ENCODE assay signal across 15 cellular contexts in genomic region chr11:62885137-62885536, GRCh38. TPM values are rescaled to one million over a fixed set of nuclear protein-coding genes. Genes with fewer than 3 reads are reported as not detected.
DNase-seq lines count a peak whose midpoint lies in the region; ATAC-seq and TF ChIP-seq lines count a peak whose summit lies in the region.
"Had no signal": no experiment of that assay in that cellular context is flagged by ENCODE, and none has a peak within 500 bp of the region (broad histone marks: within the 10 kb centered on the region; RNA-seq: fewer than 3 reads in every experiment).

No MANE protein-coding gene starts in this region.

- H3K9me3 Mint-ChIP-seq in stimulated activated naive CD8-positive, alpha-beta T cell treated with anti-CD3 and anti-CD28 coated beads, Interleukin-15, Interleukin-2, amounts not matched to agents 100 ng/mL and 50 ng/mL, for 24 hours = no peaks in the 10 kb centered on the region
- no peaks in the 10 kb centered on the region for H3K9me3 Mint-ChIP-seq in activated naive CD8-positive, alpha-beta T cell (ENCODE audit: low read depth)
- H3K9me3 Mint-ChIP-seq in glutamatergic neuron (ENCODE audit: unreplicated experiment) = peaks cover 25% of the 10 kb centered on the region

- H3K36me3 ChIP-seq in upper lobe of right lung (peaks cover 74% of the 10 kb centered on the region), tibial artery (peaks cover 69 to 77% (median 74%) of the 10 kb centered on the region in 3 donors), stomach (peaks cover 61 to 80% (median 76%) of the 10 kb centered on the region in 4 donors)

- no peak overlapping the region for H3K27ac ChIP-seq in upper lobe of right lung
- peak overlapping the region in 1 of 2 donors; percentile 20 for H3K27ac ChIP-seq in tibial artery
- H3K27ac ChIP-seq in stomach = no peak overlapping the region
- H3K27ac ChIP-seq: pancreas had no signal

- H3K4me1 ChIP-seq in upper lobe of right lung = peaks cover 56% of the 10 kb centered on the region
- peaks cover 0 to 56% (median 41%) of the 10 kb centered on the region in 4 donors for H3K4me1 ChIP-seq in tibial artery
- H3K4me1 ChIP-seq in stomach = peaks cover 27 to 85% (median 58%) of the 10 kb centered on the region in 4 donors

- H3K27me3 ChIP-seq in upper lobe of right lung (no peaks in the 10 kb centered on the region), tibial artery (no peaks in the 10 kb centered on the region), stomach (no peaks in the 10 kb centered on the region)
- H3K27me3 ChIP-seq: esophagus squamous epithelium, pancreas had no signal

- no peak for ATAC-seq in stimulated activated naive CD8-positive, alpha-beta T cell treated with anti-CD3 and anti-CD28 coated beads, Interleukin-15, Interleukin-2, amounts not matched to agents 100 U/mL and 50 U/mL, for 24 hours
- no peak for ATAC-seq in upper lobe of right lung
- ATAC-seq: pancreas had no signal

- no peak for DNase-seq in stimulated activated naive CD8-positive, alpha-beta T cell treated with anti-CD3 and anti-CD28 coated beads, Interleukin-15, Interleukin-2, amounts not matched to agents 100 U/mL and 50 U/mL, for 24 hours
- no peak for DNase-seq in glutamatergic neuron
- no peak for DNase-seq in upper lobe of right lung
- DNase-seq in tibial artery = no peak
- no peak for DNase-seq in stomach
- DNase-seq in ACHN = no peak
- DNase-seq: CD4-positive, alpha-beta memory T cell; esophagus squamous epithelium; kidney glomerular epithelial cell; pancreas had no signal

- H3K27ac Mint-ChIP-seq in stimulated activated naive CD8-positive, alpha-beta T cell treated with anti-CD3 and anti-CD28 coated beads, Interleukin-15, Interleukin-2, amounts not matched to agents 100 ng/mL and 50 ng/mL, for 24 hours = peak overlapping the region; percentile 50
- peak overlapping the region; percentile 68 for H3K27ac Mint-ChIP-seq in activated naive CD8-positive, alpha-beta T cell
- peak overlapping the region; percentile 52 for H3K27ac Mint-ChIP-seq in glutamatergic neuron (ENCODE audit: unreplicated experiment)

- in situ Hi-C loops in ACHN (cut with HindIII; ENCODE audit: low pct_ligation_motif_present, low pct_unique_long_range_greater_than_20kb, low sequenced_read_pairs) = no loop called here

- no peak for TF ChIP-seq EP300 in stomach (IDR thresholded peaks at IDR 0.05)

- 74 to 93% (median 85%) methylated on average over 6 of the region's 6 CpGs for WGBS in stomach, 5 donors

- H3K27me3 Mint-ChIP-seq in stimulated activated naive CD8-positive, alpha-beta T cell treated with anti-CD3 and anti-CD28 coated beads, Interleukin-15, Interleukin-2, amounts not matched to agents 100 ng/mL and 50 ng/mL, for 24 hours = no peaks in the 10 kb centered on the region
- H3K27me3 Mint-ChIP-seq in activated naive CD8-positive, alpha-beta T cell = no peaks in the 10 kb centered on the region
- peaks cover 16% of the 10 kb centered on the region for H3K27me3 Mint-ChIP-seq in glutamatergic neuron (ENCODE audit: unreplicated experiment)
- H3K27me3 Mint-ChIP-seq: CD4-positive, alpha-beta memory T cell had no signal

- H3K36me3 Mint-ChIP-seq in stimulated activated naive CD8-positive, alpha-beta T cell treated with anti-CD3 and anti-CD28 coated beads, Interleukin-15, Interleukin-2, amounts not matched to agents 100 ng/mL and 50 ng/mL, for 24 hours (ENCODE audit: low read depth) = peaks cover 94% of the 10 kb centered on the region
- H3K36me3 Mint-ChIP-seq in activated naive CD8-positive, alpha-beta T cell = peaks cover 36% of the 10 kb centered on the region
- H3K36me3 Mint-ChIP-seq in glutamatergic neuron (ENCODE audit: unreplicated experiment) = peaks cover 9% of the 10 kb centered on the region

- intact Hi-C loops in upper lobe of right lung (cut with DNase I) = no loop called here
- intact Hi-C loops in tibial artery (cut with DNase I; ENCODE audit: low total_unique reads) = no loop called here
- intact Hi-C loops in stomach (cut with DNase I; ENCODE audit: low total_unique reads) = no loop called here

- H3K9me3 ChIP-seq in upper lobe of right lung (no peaks in the 10 kb centered on the region), tibial artery (no peaks in the 10 kb centered on the region), stomach (no peaks in the 10 kb centered on the region)
- H3K9me3 ChIP-seq: esophagus squamous epithelium, pancreas had no signal

- H3K4me3 Mint-ChIP-seq in stimulated activated naive CD8-positive, alpha-beta T cell treated with anti-CD3 and anti-CD28 coated beads, Interleukin-15, Interleukin-2, amounts not matched to agents 100 ng/mL and 50 ng/mL, for 24 hours = peak overlapping the region; percentile 71
- peak overlapping the region; percentile 80 for H3K4me3 Mint-ChIP-seq in activated naive CD8-positive, alpha-beta T cell
- H3K4me3 Mint-ChIP-seq in glutamatergic neuron (ENCODE audit: unreplicated experiment) = peak overlapping the region; percentile 70

- no peak for TF ChIP-seq POLR2A in stomach (IDR thresholded peaks at IDR 0.05)

- no peak for TF ChIP-seq CTCF in glutamatergic neuron (IDR thresholded peaks at IDR 0.05; ENCODE audit: partially characterized antibody, unreplicated experiment)
- no peak for TF ChIP-seq CTCF in upper lobe of right lung (IDR thresholded peaks at IDR 0.05)
- TF ChIP-seq CTCF in tibial artery (IDR thresholded peaks at IDR 0.05) = no peak
- TF ChIP-seq CTCF in stomach (IDR thresholded peaks at IDR 0.05) = no peak

- H3K4me3 ChIP-seq in upper lobe of right lung (peak overlapping the region; percentile 3), tibial artery (no peak overlapping the region), stomach (peak overlapping the region in 1 of 4 donors; percentile 28)
- H3K4me3 ChIP-seq: pancreas had no signal

- peaks cover 64% of the 10 kb centered on the region for H3K4me1 Mint-ChIP-seq in stimulated activated naive CD8-positive, alpha-beta T cell treated with anti-CD3 and anti-CD28 coated beads, Interleukin-15, Interleukin-2, amounts not matched to agents 100 ng/mL and 50 ng/mL, for 24 hours (ENCODE audit: low read depth)
- peaks cover 44% of the 10 kb centered on the region for H3K4me1 Mint-ChIP-seq in activated naive CD8-positive, alpha-beta T cell (ENCODE audit: low read depth)
- H3K4me1 Mint-ChIP-seq in glutamatergic neuron (ENCODE audit: low read depth, unreplicated experiment) = peaks cover 21% of the 10 kb centered on the region

RNA-seq across cellular contexts. Expression of gene SLC3A2, which starts 4.4 kb away (rescaled TPM):
- 221 TPM for total RNA-seq in glutamatergic neuron (ENCODE audit: unreplicated experiment)
- 255 TPM for total RNA-seq in upper lobe of right lung
- 100 to 1,000 TPM in 4 of 5 donors, 10 to 100 TPM in 1; 70.7 to 255 (median 141) TPM for total RNA-seq in stomach
- 100 to 1,000 TPM in 1 of 3 donors, 10 to 100 TPM in 2; 36.0 to 176 (median 51.6) TPM for polyA plus RNA-seq in stomach

RNA-seq across cellular contexts. Expression of gene CHRM1, which starts 36.0 kb away (rescaled TPM):
- total RNA-seq in glutamatergic neuron (ENCODE audit: unreplicated experiment) (not detected), upper lobe of right lung (4.7 TPM), stomach (10 to 100 TPM in 1 of 5 donors, 1 to 10 TPM in 2, under 1 TPM in 1, not detected in 1; 0.73 to 19.4 (median 6.6) TPM)
- polyA plus RNA-seq in stomach = under 1 TPM in 2 of 3 donors, not detected in 1; 0.12 to 0.48 TPM
- total RNA-seq: CD4-positive, alpha-beta memory T cell; LHCN-M2; RPMI7951; subcutaneous adipose tissue had no signal
- polyA plus RNA-seq: CD4-positive, alpha-beta memory T cell had no signal

RNA-seq across cellular contexts. Expression of gene WDR74, which starts 45.7 kb away (rescaled TPM):
- total RNA-seq in glutamatergic neuron (ENCODE audit: unreplicated experiment) (69.0 TPM), upper lobe of right lung (43.9 TPM), stomach (10 to 100 TPM; 27.7 to 57.6 (median 41.2) TPM)
- 10 to 100 TPM; 47.2 to 67.9 (median 48.8) TPM for polyA plus RNA-seq in stomach

RNA-seq across cellular contexts. Expression of gene TEX54, which starts 52.5 kb away (rescaled TPM):
- total RNA-seq in glutamatergic neuron (ENCODE audit: unreplicated experiment) (1.0 TPM), upper lobe of right lung (not detected), stomach (not detected)
- polyA plus RNA-seq in stomach = not detected
- total RNA-seq: CD4-positive, alpha-beta memory T cell; esophagus squamous epithelium; LHCN-M2; pancreas; RPMI7951; subcutaneous adipose tissue had no signal

RNA-seq across cellular contexts. Expression of gene STX5, which starts 53.3 kb away (rescaled TPM):
- 40.7 TPM for total RNA-seq in glutamatergic neuron (ENCODE audit: unreplicated experiment)
- 40.9 TPM for total RNA-seq in upper lobe of right lung
- total RNA-seq in stomach = 10 to 100 TPM in 4 of 5 donors, 1 to 10 TPM in 1; 8.2 to 48.1 (median 24.2) TPM
- 10 to 100 TPM; 21.7 to 44.6 (median 29.3) TPM for polyA plus RNA-seq in stomach
